ENCODE assay signal across 1 cellular context in genomic region chr9:105244274-105244995, GRCh38.
A peak's percentile ranks its signal among the peaks of the same experiment; 100 is the strongest.
TF ChIP-seq lines count a peak whose summit lies in the region.

SLC44A1 (plus strand) TSS chr9:105244651; CDS start chr9:105244869, 218 bp downstream.

TF ChIP-seq in A549, 52 proteins besides CTCF, POLR2A, EP300 and RAD21 (continued from another document):
- TF ChIP-seq ELK1 (IDR thresholded peaks at IDR 0.05; ENCODE audit: low read depth, low read length) (no peak), ZC3H11A (IDR thresholded peaks at IDR 0.05) (no peak), KDM1A (IDR thresholded peaks at IDR 0.05; ENCODE audit: low read depth) (no peak), CHD2 (IDR thresholded peaks at IDR 0.05; ENCODE audit: low read length, partially characterized antibody) (no peak), USF2 (IDR thresholded peaks at IDR 0.05) (no peak), REST (IDR thresholded peaks at IDR 0.05) (no peak; the same call in 1 of the 2 replicates), JUNB (IDR thresholded peaks at IDR 0.05) (no peak), CEBPB (IDR thresholded peaks at IDR 0.05) (no peak), ATOH8 (CRISPR knock-in tag; IDR thresholded peaks at IDR 0.05; ENCODE audit: low read depth) (peak; percentile 87), CHD4 (IDR thresholded peaks at IDR 0.05; ENCODE audit: borderline replicate concordance) (no peak), GATA3 (IDR thresholded peaks at IDR 0.05; ENCODE audit: borderline replicate concordance) (peak; percentile 55), MAX (IDR thresholded peaks at IDR 0.05) (peak; percentile 99), KDM5A (IDR thresholded peaks at IDR 0.05) (no peak), EHMT2 (IDR thresholded peaks at IDR 0.05; ENCODE audit: low read depth) (no peak), TP53 (CRISPR knock-in tag; IDR thresholded peaks at IDR 0.05) (0 out of 2 replicates have a peak, but pooled peaks have one; percentile 72), CBX2 (IDR thresholded peaks at IDR 0.05; ENCODE audit: borderline replicate concordance, low read depth) (no peak), HES2 (IDR thresholded peaks at IDR 0.05) (no peak), MAZ (IDR thresholded peaks at IDR 0.05; ENCODE audit: borderline replicate concordance, low read depth, low read length) (no peak), SMC3 (IDR thresholded peaks at IDR 0.05) (peak; percentile 59; the same call in 2 of the 3 replicates), RARB (CRISPR knock-in tag; IDR thresholded peaks at IDR 0.05) (no peak), PHF8 (IDR thresholded peaks at IDR 0.05; ENCODE audit: borderline replicate concordance, low read depth) (peak; percentile 2; the same call in 1 of the 2 replicates), RCOR1 (IDR thresholded peaks at IDR 0.05; ENCODE audit: low read depth, low read length) (no peak), FOSB (CRISPR knock-in tag; IDR thresholded peaks at IDR 0.05) (no peak), FOSL2 (IDR thresholded peaks at IDR 0.05) (no peak), FOSL2 (CRISPR knock-in tag; IDR thresholded peaks at IDR 0.05) (peak; percentile 68), PBX3 (IDR thresholded peaks at IDR 0.05) (0 out of 2 replicates have a peak, but pooled peaks have one; percentile 31), HDAC2 (IDR thresholded peaks at IDR 0.05) (no peak), MAFK (IDR thresholded peaks at IDR 0.05; ENCODE audit: partially characterized antibody) (no peak), ESRRA (IDR thresholded peaks at IDR 0.05; ENCODE audit: borderline replicate concordance, low read length) (no peak), CBX8 (IDR thresholded peaks at IDR 0.05) (no peak), NFE2L2 (conservative IDR thresholded peaks at IDR 0.05; ENCODE audit: low read length) (no peak), ZNF302 (CRISPR knock-in tag; IDR thresholded peaks at IDR 0.05) (no peak), HEYL (CRISPR knock-in tag; IDR thresholded peaks at IDR 0.05) (no peak)
